12 cellular contexts compared by ENCODE assay signal in the genomic region with DNA sequence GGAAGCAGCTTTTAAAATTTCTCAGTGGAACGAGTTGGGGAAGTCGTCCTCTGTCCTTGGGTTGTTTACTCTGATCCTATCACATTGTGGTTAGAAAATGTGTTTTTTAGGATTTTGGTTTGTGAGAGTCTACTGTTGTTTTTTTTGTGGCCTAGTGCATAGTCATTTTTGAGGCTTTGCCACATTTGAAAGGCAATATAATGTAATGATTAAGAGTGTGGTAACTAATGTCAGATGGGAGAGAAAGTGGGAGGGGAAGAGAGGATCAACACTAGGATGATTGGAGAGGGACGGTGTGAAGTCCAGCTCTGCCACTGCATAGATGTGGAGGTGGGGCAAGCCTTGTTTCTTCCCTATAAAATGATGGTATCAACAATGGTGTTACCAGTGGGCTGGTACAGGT. TPM values are rescaled to one million over a fixed set of nuclear protein-coding genes. Genes with fewer than 3 reads are reported as not detected.
DNase-seq lines count a peak whose midpoint lies in the region; ATAC-seq and TF ChIP-seq lines count a peak whose summit lies in the region.
"Had no signal": no experiment of that assay in that cellular context is flagged by ENCODE, and none has a peak within 500 bp of the region (broad histone marks: within the 10 kb centered on the region; RNA-seq: fewer than 3 reads in every experiment).

No MANE protein-coding gene starts in this region.

- no peak for ATAC-seq in PC-3
- ATAC-seq in natural killer cell treated with Interleukin-12 subunit alpha and Interleukin-12 subunit beta and Interleukin-15 and Interleukin-18, amount 100 ng/mL, for 72 hours: no peak
- ATAC-seq in GM21737 (IDR thresholded peaks at IDR 0.05; ENCODE audit: unreplicated experiment): no peak
- no peak for ATAC-seq in GM19351 (IDR thresholded peaks at IDR 0.05; ENCODE audit: unreplicated experiment)
- ATAC-seq: gastrocnemius medialis, right cardiac atrium had no signal

- H3K27ac Mint-ChIP-seq in natural killer cell treated with Interleukin-12 subunit alpha and Interleukin-12 subunit beta and Interleukin-15 and Interleukin-18, amount 100 ng/mL, for 72 hours: peak overlapping the region; percentile 65 to 78

- POLR2A ChIA-PET in PC-3 (lab: Charles Lee; ENCODE audit: unreplicated experiment): no interaction called here

- H3K4ac ChIP-seq in neuronal stem cell (ENCODE audit: low read length): no peak overlapping the region

- no peak for TF ChIP-seq CTCF in PC-3 (conservative IDR thresholded peaks at IDR 0.05; ENCODE audit: low read depth, low read length)

- H3K9me3 Mint-ChIP-seq in natural killer cell treated with Interleukin-12 subunit alpha and Interleukin-12 subunit beta and Interleukin-15 and Interleukin-18, amount 100 ng/mL, for 72 hours: no peaks in the 10 kb centered on the region

- H2BK120ac ChIP-seq in neuronal stem cell (ENCODE audit: low read depth, low read length): no peak overlapping the region

- no TSS peak for BruUV-seq in PC-3 (replicated peaks; lab: Mats Ljungman, UMichigan)

- no peak overlapping the region for H2AFZ ChIP-seq in PC-3 (ENCODE audit: low read length)
- H2AFZ ChIP-seq in neuronal stem cell (ENCODE audit: low read length): no peak overlapping the region

- H3K14ac ChIP-seq in neuronal stem cell (ENCODE audit: low read length): no peak overlapping the region

- H2BK15ac ChIP-seq in neuronal stem cell (ENCODE audit: low read length): no peak overlapping the region

- H3K79me2 ChIP-seq in PC-3 (ENCODE audit: low read length): no peaks in the 10 kb centered on the region

- CTCF ChIA-PET in PC-3 (lab: Charles Lee): no interaction called here

- H3K27ac ChIP-seq in PC-3 (ENCODE audit: low read length): no peak overlapping the region
- H3K27ac ChIP-seq in neuronal stem cell (replicated peaks; ENCODE audit: low read length): no peak overlapping the region
- H3K27ac ChIP-seq: gastrocnemius medialis, SK-N-MC had no signal

- no peaks in the 10 kb centered on the region for H4K20me1 ChIP-seq in PC-3 (ENCODE audit: low read length)

- intact Hi-C loops in PC-3 (cut with micrococcal nuclease): no loop called here

- H3K36me3 ChIP-seq in PC-3 (ENCODE audit: low read depth, low read length) (no peaks in the 10 kb centered on the region), neuronal stem cell (replicated peaks in 1 of 2; ENCODE audit: control insufficient read depth in 2 of 2, insufficient read depth in 2 of 2, low read length in 2 of 2) (no peaks in the 10 kb centered on the region)

- H3K4me1 Mint-ChIP-seq in natural killer cell treated with Interleukin-12 subunit alpha and Interleukin-12 subunit beta and Interleukin-15 and Interleukin-18, amount 100 ng/mL, for 72 hours (ENCODE audit: low read depth in 2 of 2): peaks cover 49 to 57% of the 10 kb centered on the region in 2 donors

- H3K9ac ChIP-seq in PC-3 (ENCODE audit: low read length) (no peak overlapping the region), neuronal stem cell (ENCODE audit: low read depth, low read length, poor library complexity) (no peak overlapping the region)

- H3K4me3 Mint-ChIP-seq in natural killer cell treated with Interleukin-12 subunit alpha and Interleukin-12 subunit beta and Interleukin-15 and Interleukin-18, amount 100 ng/mL, for 72 hours: peak overlapping the region; percentile 65

- peaks cover 42% of the 10 kb centered on the region for H3K36me3 Mint-ChIP-seq in natural killer cell treated with Interleukin-12 subunit alpha and Interleukin-12 subunit beta and Interleukin-15 and Interleukin-18, amount 100 ng/mL, for 72 hours

- H3K4me3 ChIP-seq in PC-3 (ENCODE audit: low read length) (no peak overlapping the region), neuronal stem cell (ENCODE audit: low read length in 2 of 2) (no peak overlapping the region)
- H3K4me3 ChIP-seq: gastrocnemius medialis, SK-N-MC had no signal

- DNase-seq in CMK (ENCODE audit: low read depth) (peak; percentile 49), PC-3 (peak; percentile 12), amniotic epithelial cell (ENCODE audit: low read depth) (peak; percentile 58), neuronal stem cell (ENCODE audit: low spot score) (no peak)
- DNase-seq in natural killer cell treated with Interleukin-12 subunit alpha and Interleukin-12 subunit beta and Interleukin-15 and Interleukin-18, amount 100 ng/mL, for 72 hours (ENCODE audit: low spot score): no peak
- DNase-seq: C1 segment of cervical spinal cord, gastrocnemius medialis, HCEC 1CT, right cardiac atrium had no signal

- H3K9me3 ChIP-seq in PC-3 (ENCODE audit: low read length) (no peaks in the 10 kb centered on the region), neuronal stem cell (replicated peaks in 1 of 2; ENCODE audit: control insufficient read depth in 2 of 2, insufficient read depth in 1 of 2, low read depth in 1 of 2, low read length in 2 of 2) (no peaks in the 10 kb centered on the region)
- H3K9me3 ChIP-seq: gastrocnemius medialis had no signal

- H3K27me3 ChIP-seq in PC-3 (ENCODE audit: low read length) (no peaks in the 10 kb centered on the region), neuronal stem cell (ENCODE audit: control insufficient read depth in 3 of 3, insufficient read depth in 3 of 3, low read depth in 1 of 3, low read length in 3 of 3) (no peaks in the 10 kb centered on the region)
- H3K27me3 ChIP-seq: gastrocnemius medialis had no signal

- H2BK5ac ChIP-seq in neuronal stem cell (ENCODE audit: low read length): no peak overlapping the region

- no peak overlapping the region for H4K91ac ChIP-seq in neuronal stem cell (ENCODE audit: low read depth, low read length, poor library complexity)

- no peak overlapping the region for H4K8ac ChIP-seq in neuronal stem cell (ENCODE audit: low read depth, low read length)

- no peaks in the 10 kb centered on the region for H3K4me1 ChIP-seq in PC-3 (ENCODE audit: insufficient read depth, low read length)
- H3K4me1 ChIP-seq in neuronal stem cell (ENCODE audit: control insufficient read depth in 2 of 2, insufficient read depth in 1 of 2, low read depth in 1 of 2, low read length in 2 of 2): peaks cover 0 to 2% of the 10 kb centered on the region in 2 donors

- H3K18ac ChIP-seq in neuronal stem cell (ENCODE audit: low read length): no peak overlapping the region

- H3K4me2 ChIP-seq in PC-3 (ENCODE audit: low read length) (no peak overlapping the region), neuronal stem cell (ENCODE audit: insufficient read depth, low read length, poor library complexity, severe bottlenecking) (no peak overlapping the region)

- no peaks in the 10 kb centered on the region for H3K9me2 ChIP-seq in PC-3 (replicated peaks; ENCODE audit: low read length)

- H3K79me1 ChIP-seq in neuronal stem cell (ENCODE audit: low read depth, low read length): no peaks in the 10 kb centered on the region

- no peak overlapping the region for H2BK12ac ChIP-seq in neuronal stem cell (ENCODE audit: low read length)

- no CpG with 5 or more reads among the region's 3 CpGs for WGBS in neuronal stem cell (ENCODE audit: extremely low coverage in 2 of 2, insufficient read length in 2 of 2, insufficient replicate concordance in 1 of 2), 2 donors

- H3K27me3 Mint-ChIP-seq in natural killer cell treated with Interleukin-12 subunit alpha and Interleukin-12 subunit beta and Interleukin-15 and Interleukin-18, amount 100 ng/mL, for 72 hours: no peaks in the 10 kb centered on the region

- no peak overlapping the region for H3K23ac ChIP-seq in neuronal stem cell (ENCODE audit: low read depth, low read length, poor library complexity)

- H3F3A ChIP-seq in PC-3 (ENCODE audit: low read length, unreplicated experiment): no peaks in the 10 kb centered on the region

- H2AK5ac ChIP-seq in neuronal stem cell (ENCODE audit: low read depth, low read length): no peak overlapping the region

RNA-seq across cellular contexts. Expression of a gene that starts 8.5 kb away (rescaled TPM):
- 2.8 and 5.0 TPM in 2 replicates for total RNA-seq in PC-3 (2014; rRNA removed)
- 10 to 100 TPM; 36.8 to 54.0 TPM for total RNA-seq in natural killer cell treated with Interleukin-12 subunit alpha and Interleukin-12 subunit beta and Interleukin-15 and Interleukin-18, amount 100 ng/mL, for 72 hours
- polyA plus RNA-seq in neuronal stem cell (2013, experiment 1 of 2): 0.10 TPM
- polyA plus RNA-seq in neuronal stem cell (2013, experiment 2 of 2): 0.10 TPM

Comparison
In these comparisons a context has a peak if more than half of its experiments do, and no peak if none do; other contexts are left out.
1. DNase-seq: peak in CMK (single experiment), PC-3 (single experiment) and amniotic epithelial cell (single experiment); none in natural killer cell treated with Interleukin-12 subunit alpha and Interleukin-12 subunit beta and Interleukin-15 and Interleukin-18, amount 100 ng/mL, for 72 hours (single experiment) and neuronal stem cell (single experiment).